21 cellular contexts compared by ENCODE assay signal in genomic region chr17:54859187-54859586, GRCh38. TPM values are rescaled to one million over a fixed set of nuclear protein-coding genes. Genes with fewer than 3 reads are reported as not detected.
DNase-seq lines count a peak whose midpoint lies in the region; ATAC-seq and TF ChIP-seq lines count a peak whose summit lies in the region.
"Had no signal": no experiment of that assay in that cellular context is flagged by ENCODE, and none has a peak within 500 bp of the region (broad histone marks: within the 10 kb centered on the region; RNA-seq: fewer than 3 reads in every experiment).

No MANE protein-coding gene starts in this region.

- peak; percentile 32 for DNase-seq in foreskin melanocyte
- no peak for DNase-seq in right cardiac atrium
- no peak for DNase-seq in HuH-7 (ENCODE audit: low spot score)
- DNase-seq: 8988T; ACHN; AML-193; BE2C; Calu3; CD4-positive, alpha-beta memory T cell; COR-L47; DMS53; DMS79 treated with DMSO at 0.1 percent for 48 hours; GF-D8; GM23248; H7; HCEC 1CT had no signal

- H3K36me3 ChIP-seq in liver (ENCODE audit: control insufficient read depth in 4 of 4, insufficient read depth in 3 of 4, low read depth in 1 of 4, low read length in 3 of 4) (no peaks in the 10 kb centered on the region), parathyroid adenoma (ENCODE audit: control insufficient read depth, insufficient read depth, low read length) (no peaks in the 10 kb centered on the region)
- H3K36me3 ChIP-seq: BE2C; BLaER1 treated with 17β-estradiol and CSF1 and Interleukin-3, amounts not matched to agents 10 nM and 100 nM had no signal

- no peaks in the 10 kb centered on the region for H3K79me2 ChIP-seq in parathyroid adenoma

- peak; percentile 34 to 58 for TF ChIP-seq RAD21 in liver (IDR thresholded peaks at IDR 0.05)

- peak overlapping the region; percentile 65 for H2AFZ ChIP-seq in parathyroid adenoma
- H2AFZ ChIP-seq: GM23248 had no signal

- WGBS in liver = 11% methylated on average over 2 of the region's 2 CpGs
- WGBS in right cardiac atrium = 37% methylated on average over 2 of the region's 2 CpGs

- ATAC-seq in right cardiac atrium (no peak), HG03097 (IDR thresholded peaks at IDR 0.05; ENCODE audit: low FRiP score, unreplicated experiment) (no peak)
- ATAC-seq: A549 had no signal

- intact Hi-C loops in right cardiac atrium (cut with DNase I) = no loop called here

- H3K4me3 ChIP-seq in liver (ENCODE audit: low read depth in 1 of 3, low read length in 3 of 3) = no peak overlapping the region
- no peak overlapping the region for H3K4me3 ChIP-seq in parathyroid adenoma (ENCODE audit: low read depth, low read length)
- H3K4me3 ChIP-seq in right cardiac atrium (ENCODE audit: low read length) = no peak overlapping the region
- H3K4me3 ChIP-seq: A549; BLaER1 treated with 17β-estradiol and CSF1 and Interleukin-3, amounts not matched to agents 10 nM and 100 nM; GM23248 had no signal

- H3K27me3 ChIP-seq in liver (ENCODE audit: control insufficient read depth in 4 of 4, insufficient read depth in 4 of 4, low read length in 3 of 4) (no peaks in the 10 kb centered on the region), parathyroid adenoma (ENCODE audit: control insufficient read depth, insufficient read depth, low read length) (no peaks in the 10 kb centered on the region), right cardiac atrium (ENCODE audit: control insufficient read depth, insufficient read depth) (no peaks in the 10 kb centered on the region)
- H3K27me3 ChIP-seq: BE2C; BLaER1 treated with 17β-estradiol and CSF1 and Interleukin-3, amounts not matched to agents 10 nM and 100 nM had no signal

- H3K4me1 ChIP-seq in liver (ENCODE audit: control insufficient read depth in 4 of 4, insufficient read depth in 4 of 4, low read length in 3 of 4) (peaks cover under 1 to 9% (median 2%) of the 10 kb centered on the region in 4 donors), parathyroid adenoma (peaks cover 38% of the 10 kb centered on the region), right cardiac atrium (ENCODE audit: control insufficient read depth, insufficient read depth, low read length) (no peaks in the 10 kb centered on the region)
- H3K4me1 ChIP-seq: A549; BLaER1 treated with 17β-estradiol and CSF1 and Interleukin-3, amounts not matched to agents 10 nM and 100 nM had no signal

- H3K9ac ChIP-seq in liver (ENCODE audit: low read depth in 1 of 2, low read length in 2 of 2) (no peak overlapping the region), parathyroid adenoma (no peak overlapping the region)
- H3K9ac ChIP-seq: BLaER1 treated with 17β-estradiol and CSF1 and Interleukin-3, amounts not matched to agents 10 nM and 100 nM; GM23248 had no signal

- H3K27ac ChIP-seq in liver (ENCODE audit: low read depth in 1 of 2, low read length in 2 of 2) (no peak overlapping the region), parathyroid adenoma (peak overlapping the region; percentile 17), right cardiac atrium (ENCODE audit: low read length) (no peak overlapping the region)
- H3K27ac ChIP-seq: A549; BLaER1 treated with 17β-estradiol and CSF1 and Interleukin-3, amounts not matched to agents 10 nM and 100 nM; GM23248 had no signal

- TF ChIP-seq CTCF in liver (IDR thresholded peaks at IDR 0.05; ENCODE audit: low read depth, low read length, missing input control) = no peak
- TF ChIP-seq CTCF in parathyroid adenoma (IDR thresholded peaks at IDR 0.05) = no peak

- H3K9me3 ChIP-seq in liver (ENCODE audit: control insufficient read depth in 4 of 4, low read length in 3 of 4) (no peaks in the 10 kb centered on the region), parathyroid adenoma (ENCODE audit: control insufficient read depth, low read length) (no peaks in the 10 kb centered on the region), right cardiac atrium (ENCODE audit: control insufficient read depth, low read length) (no peaks in the 10 kb centered on the region)
- H3K9me3 ChIP-seq: A549; BE2C; BLaER1 treated with 17β-estradiol and CSF1 and Interleukin-3, amounts not matched to agents 10 nM and 100 nM had no signal

- no peak overlapping the region for H3K4me2 ChIP-seq in parathyroid adenoma (ENCODE audit: low read length)
- H3K4me2 ChIP-seq: A549; BLaER1 treated with 17β-estradiol and CSF1 and Interleukin-3, amounts not matched to agents 10 nM and 100 nM had no signal

TF ChIP-seq in liver, 16 proteins besides CTCF, POLR2A, EP300 and RAD21:
- TF ChIP-seq MAX (IDR thresholded peaks at IDR 0.05) (peak; percentile 61), YY1 (IDR thresholded peaks at IDR 0.05) (no peak), FOXA1 (IDR thresholded peaks at IDR 0.05) (no peak), JUND (IDR thresholded peaks at IDR 0.05) (peak; percentile 63 to 64), HNF4A (conservative IDR thresholded peaks at IDR 0.05) (peak; percentile 93 to 94), HNF4G (IDR thresholded peaks at IDR 0.05) (peak; percentile 86), SP1 (IDR thresholded peaks at IDR 0.05) (peak; percentile 86), TAF1 (conservative IDR thresholded peaks at IDR 0.05) (no peak), EGR1 (IDR thresholded peaks at IDR 0.05; ENCODE audit: low read depth in 2 of 2) (peak in 1 of 2 donors; percentile 26), RXRA (IDR thresholded peaks at IDR 0.05) (peak; percentile 80 to 86), ATF3 (IDR thresholded peaks at IDR 0.05) (peak; percentile 27), GABPA (IDR thresholded peaks at IDR 0.05 in 1 of 2, conservative IDR thresholded peaks at IDR 0.05 in 1 of 2) (no peak), NR2F2 (IDR thresholded peaks at IDR 0.05) (peak; percentile 14), ZBTB33 (IDR thresholded peaks at IDR 0.05) (peak; percentile 47), FOXA2 (IDR thresholded peaks at IDR 0.05) (no peak), REST (IDR thresholded peaks at IDR 0.05) (peak; percentile 27)

RNA-seq across cellular contexts. Expression of gene TOM1L1, which starts 41.5 kb away (rescaled TPM):
- total RNA-seq in liver = 100 to 1,000 TPM in 1 of 2 donors, 10 to 100 TPM in 1; 21.4 to 119 TPM
- polyA plus RNA-seq in liver = 10 to 100 TPM; 28.0 to 39.8 TPM
- 10 to 100 TPM in 2 of 4 donors, 1 to 10 TPM in 2; 8.4 to 11.8 (median 10.2) TPM for total RNA-seq in right cardiac atrium
- polyA plus RNA-seq in right cardiac atrium = 7.3 TPM
